ENCODE assay signal across 31 cellular contexts in the genomic region with DNA sequence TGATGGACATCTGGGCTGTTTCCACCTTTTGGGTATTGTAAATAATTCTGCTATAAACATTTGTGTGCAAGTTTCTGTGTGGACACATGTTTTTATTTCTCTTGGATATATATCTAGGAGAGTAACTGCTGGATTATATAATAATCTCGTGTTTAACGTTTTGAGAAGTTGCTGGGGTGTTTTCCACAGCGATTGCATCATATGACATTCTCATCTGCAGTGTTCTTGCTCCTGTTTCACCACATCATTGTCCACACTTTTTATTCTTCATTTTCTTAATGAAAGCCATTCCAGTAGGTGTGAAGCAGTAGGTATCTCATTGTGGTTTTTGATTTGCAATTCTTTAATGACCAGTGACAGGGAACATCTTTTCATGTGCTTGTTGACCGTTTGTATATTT. TPM values are rescaled to one million over a fixed set of nuclear protein-coding genes. Genes with fewer than 3 reads are reported as not detected.
"Had no signal": no experiment of that assay in that cellular context is flagged by ENCODE, and none has a peak within 500 bp of the region (broad histone marks: within the 10 kb centered on the region; RNA-seq: fewer than 3 reads in every experiment).

No MANE protein-coding gene starts in this region.

- H3K4me2 ChIP-seq: neural progenitor cell, smooth muscle cell had no signal

- H3K4me1 ChIP-seq: neural progenitor cell, parathyroid adenoma, psoas muscle, suprapubic skin, testis, upper lobe of left lung, uterus had no signal

- H3K27ac ChIP-seq: neural progenitor cell, ovary, parathyroid adenoma, psoas muscle, skin epidermis, spleen, suprapubic skin, testis, tibial nerve, upper lobe of left lung, uterus had no signal

- H3K36me3 ChIP-seq: neural progenitor cell, ovary, spleen, suprapubic skin, tibial nerve, upper lobe of left lung, uterus had no signal

- H3K9ac ChIP-seq: neural progenitor cell, parathyroid adenoma had no signal

- H3K79me2 ChIP-seq: parathyroid adenoma had no signal

- H3K9me3 ChIP-seq: ovary, psoas muscle, suprapubic skin, testis, upper lobe of left lung, uterus had no signal

- ATAC-seq: naive thymus-derived CD4-positive, alpha-beta T cell; natural killer cell; psoas muscle; right cardiac atrium; sciatic nerve; stimulated activated memory B cell treated with anti-CD40 and anti-IgM and Interleukin-4, amounts not matched to agents 10 μg/mL and 1 μg/mL and 100 μg/mL, for 72 hours; stimulated activated naive CD8-positive, alpha-beta T cell treated with anti-CD3 and anti-CD28 coated beads, Interleukin-15, amount 100 ng/mL, for 72 hours; stimulated activated naive CD8-positive, alpha-beta T cell treated with anti-CD3 and anti-CD28 coated beads, Interleukin-15, Interleukin-2, amounts not matched to agents 100 U/mL and 50 U/mL, for 24 hours had no signal

- H3K4me3 ChIP-seq: neural progenitor cell, ovary, psoas muscle, skin epidermis, smooth muscle cell, spleen, suprapubic skin, testis, tibial nerve, upper lobe of left lung, uterus had no signal

- H2AFZ ChIP-seq: neural progenitor cell, parathyroid adenoma had no signal

- DNase-seq: naive thymus-derived CD4-positive, alpha-beta T cell; natural killer cell; occipital lobe; ovary; posterior cingulate gyrus; psoas muscle; right cardiac atrium; spleen; stimulated activated CD4-positive, alpha-beta T cell treated with anti-CD3 and anti-CD28 coated beads, Interleukin-12 subunit alpha, Interleukin-12 subunit beta, amount 100 ng/mL, for 4 hours; stimulated activated CD4-positive, alpha-beta T cell treated with anti-CD3 and anti-CD28 coated beads, Interleukin-1b, Interleukin-23, amount 100 ng/mL, for 48 hours; stimulated activated CD4-positive, alpha-beta T cell treated with anti-CD3 and anti-CD28 coated beads, Interleukin-4, amount 100 ng/mL, for 1 hour; stimulated activated CD4-positive, alpha-beta T cell treated with anti-CD3 and anti-CD28 coated beads, Interleukin-4, amount 100 ng/mL, for 4 hours; stimulated activated CD8-positive, alpha-beta memory T cell treated with anti-CD3 and anti-CD28 coated beads, Interleukin-4, amount 100 ng/mL, for 48 hours; stimulated activated naive CD4-positive, alpha-beta T cell; stimulated activated naive CD8-positive, alpha-beta T cell treated with anti-CD3 and anti-CD28 coated beads, Interleukin-15, amount 100 ng/mL, for 72 hours; stimulated activated naive CD8-positive, alpha-beta T cell treated with anti-CD3 and anti-CD28 coated beads, Interleukin-15, Interleukin-2, amounts not matched to agents 100 U/mL and 50 U/mL, for 24 hours; substantia nigra; testis; trophoblast cell; upper lobe of left lung; uterus had no signal

- H3K27me3 ChIP-seq: ovary, suprapubic skin, testis, tibial nerve, upper lobe of left lung, uterus had no signal

RNA-seq across cellular contexts. Expression of gene ALKAL2, which starts 56.9 kb away (rescaled TPM):
- total RNA-seq: osteoblast had no signal
- polyA plus RNA-seq: neural cell had no signal
